13 cellular contexts compared by ENCODE assay signal in genomic region chr11:100525635-100526034, GRCh38.
DNase-seq lines count a peak whose midpoint lies in the region; ATAC-seq and TF ChIP-seq lines count a peak whose summit lies in the region.
"Had no signal": no experiment of that assay in that cellular context is flagged by ENCODE, and none has a peak within 500 bp of the region (broad histone marks: within the 10 kb centered on the region; RNA-seq: fewer than 3 reads in every experiment).

No MANE protein-coding gene starts in this region.

- H3K4me1 ChIP-seq in GM23338 (ENCODE audit: insufficient read depth) (no peaks in the 10 kb centered on the region), OCI-LY3 (ENCODE audit: low read length) (no peaks in the 10 kb centered on the region)

- no peaks in the 10 kb centered on the region for H4K20me1 ChIP-seq in GM23338 (replicated peaks; ENCODE audit: insufficient read depth)
- H4K20me1 ChIP-seq in OCI-LY3 (ENCODE audit: insufficient read depth, low read length): no peaks in the 10 kb centered on the region

- H3K79me2 ChIP-seq in GM23338 (replicated peaks; ENCODE audit: insufficient read depth) (no peaks in the 10 kb centered on the region), OCI-LY3 (ENCODE audit: low read length) (no peaks in the 10 kb centered on the region)

- H3K4me2 ChIP-seq in GM23338: no peak overlapping the region
- no peak overlapping the region for H3K4me2 ChIP-seq in OCI-LY3 (ENCODE audit: low read length)

- H3K27me3 ChIP-seq in GM23338 (ENCODE audit: insufficient read depth): no peaks in the 10 kb centered on the region
- H3K27me3 ChIP-seq in OCI-LY3 (ENCODE audit: low read depth, low read length): no peaks in the 10 kb centered on the region
- H3K27me3 ChIP-seq: MG63 had no signal

- H3F3A ChIP-seq in GM23338 (replicated peaks; ENCODE audit: low read depth): no peaks in the 10 kb centered on the region

- H3K4me1 Mint-ChIP-seq in GM23338 (no peaks in the 10 kb centered on the region), glutamatergic neuron (ENCODE audit: low read depth, unreplicated experiment) (no peaks in the 10 kb centered on the region)
- H3K4me1 Mint-ChIP-seq: activated B cell treated with CpG ODN at 0.5 μM for 24 hours, memory B cell had no signal

- H3K27ac Mint-ChIP-seq in GM23338: no peak overlapping the region
- H3K27ac Mint-ChIP-seq in glutamatergic neuron (ENCODE audit: unreplicated experiment): no peak overlapping the region
- H3K27ac Mint-ChIP-seq: activated B cell treated with CpG ODN at 0.5 μM for 24 hours, memory B cell had no signal

- H2AFZ ChIP-seq in GM23338 (peak overlapping the region; percentile 53; the same call in 1 of the 2 replicates), OCI-LY3 (ENCODE audit: low read depth, low read length) (no peak overlapping the region)

- no peak overlapping the region for H3K4me3 Mint-ChIP-seq in GM23338
- no peak overlapping the region for H3K4me3 Mint-ChIP-seq in glutamatergic neuron (ENCODE audit: unreplicated experiment)
- H3K4me3 Mint-ChIP-seq: activated B cell treated with CpG ODN at 0.5 μM for 24 hours, memory B cell had no signal

- H3K9ac ChIP-seq in OCI-LY3 (ENCODE audit: low read length): no peak overlapping the region

- no peak overlapping the region for H3K4me3 ChIP-seq in GM23338
- no peak overlapping the region for H3K4me3 ChIP-seq in OCI-LY3 (ENCODE audit: low read length)
- no peak overlapping the region for H3K4me3 ChIP-seq in foreskin fibroblast (ENCODE audit: low read depth in 1 of 2, low read length in 2 of 2)
- H3K4me3 ChIP-seq: MG63 had no signal

- H3K27ac ChIP-seq in C4-2B (no peak overlapping the region), GM23338 (ENCODE audit: low read depth) (no peak overlapping the region), OCI-LY3 (ENCODE audit: low read length) (no peak overlapping the region)

- no peaks in the 10 kb centered on the region; the same call in 1 of the 2 replicates for H3K36me3 ChIP-seq in GM23338 (ENCODE audit: insufficient read depth)
- H3K36me3 ChIP-seq in OCI-LY3 (replicated peaks; ENCODE audit: low read depth, low read length): no peaks in the 10 kb centered on the region
- H3K36me3 ChIP-seq: MG63 had no signal

- H3K27me3 Mint-ChIP-seq in GM23338 (ENCODE audit: insufficient read depth, low read depth, poor library complexity) (peaks cover 2% of the 10 kb centered on the region), glutamatergic neuron (ENCODE audit: unreplicated experiment) (no peaks in the 10 kb centered on the region)

- no peaks in the 10 kb centered on the region for H3K9me3 ChIP-seq in OCI-LY3 (ENCODE audit: insufficient read depth, low read length)

- ATAC-seq in GM23338 (peak; percentile 71), HG02870 (IDR thresholded peaks at IDR 0.05; ENCODE audit: unreplicated experiment) (no peak)

- TF ChIP-seq CTCF in C4-2B (conservative IDR thresholded peaks at IDR 0.05) (peak; percentile 74), GM23338 (conservative IDR thresholded peaks at IDR 0.05; ENCODE audit: low read depth in 2 of 2) (peak; percentile 84 to 86), OCI-LY3 (IDR thresholded peaks at IDR 0.05; ENCODE audit: low read depth, low read length) (peak; percentile 45), glutamatergic neuron (IDR thresholded peaks at IDR 0.05; ENCODE audit: partially characterized antibody, unreplicated experiment) (peak; percentile 32), foreskin fibroblast (IDR thresholded peaks at IDR 0.05; ENCODE audit: low read depth, low read length) (no peak)

- DNase-seq in GM23338 (ENCODE audit: low spot score) (peak; percentile 81), glutamatergic neuron (no peak), foreskin fibroblast (no peak), COLO668 (lab: John Stamatoyannopoulos, UW; ENCODE audit: unreplicated experiment) (no peak)
- DNase-seq in central memory CD4-positive, alpha-beta T cell: no peak
- DNase-seq: activated B cell treated with CpG ODN at 0.5 μM for 24 hours, activated T-cell treated with anti-CD3 and anti-CD28 coated beads for 4 hours, MG63, Right ventricle myocardium superior had no signal

- peaks cover 16% of the 10 kb centered on the region for H3K9me3 Mint-ChIP-seq in GM23338
- H3K9me3 Mint-ChIP-seq in glutamatergic neuron (ENCODE audit: unreplicated experiment): peaks cover 3% of the 10 kb centered on the region

- 0 out of 2 replicates have a peak, but pooled peaks cover 5% of the 10 kb centered on the region for H3K9me2 ChIP-seq in GM23338 (ENCODE audit: insufficient read depth)

- peaks cover 16% of the 10 kb centered on the region for H3K36me3 Mint-ChIP-seq in GM23338 (ENCODE audit: low read depth)
- H3K36me3 Mint-ChIP-seq in glutamatergic neuron (ENCODE audit: unreplicated experiment): peaks cover 7% of the 10 kb centered on the region
- H3K36me3 Mint-ChIP-seq: memory B cell had no signal

TF ChIP-seq in GM23338, 12 proteins besides CTCF, POLR2A, EP300 and RAD21 (continues in another document):
- TF ChIP-seq ETS1 (IDR thresholded peaks at IDR 0.05) (no peak), REST (IDR thresholded peaks at IDR 0.05; ENCODE audit: unreplicated experiment) (no peak), JUNB (IDR thresholded peaks at IDR 0.05; ENCODE audit: unreplicated experiment) (no peak)
